In the genomic region with DNA sequence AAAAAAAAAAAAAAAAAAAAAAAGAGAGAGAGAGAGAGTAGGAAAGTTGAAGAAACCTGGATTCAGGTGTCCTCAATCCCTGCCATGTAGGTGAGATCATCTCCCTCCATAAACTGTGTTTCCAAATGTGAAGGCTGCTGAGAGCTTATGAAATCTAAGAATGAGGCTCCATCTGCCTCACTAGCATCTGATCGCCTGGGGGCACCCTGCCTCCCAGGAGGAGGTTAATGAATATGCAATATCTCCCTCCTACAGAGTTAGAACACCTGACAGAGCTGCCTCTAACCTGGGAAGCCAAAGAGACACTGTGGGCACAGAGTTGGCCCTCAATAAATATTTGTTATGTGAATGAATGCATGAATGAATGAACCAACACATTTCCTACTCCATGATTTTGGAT, we compare ENCODE assay signal across 14 cellular contexts. TPM values are rescaled to one million over a fixed set of nuclear protein-coding genes. Genes with fewer than 3 reads are reported as not detected.
DNase-seq lines count a peak whose midpoint lies in the region; ATAC-seq and TF ChIP-seq lines count a peak whose summit lies in the region.
"Had no signal": no experiment of that assay in that cellular context is flagged by ENCODE, and none has a peak within 500 bp of the region (broad histone marks: within the 10 kb centered on the region; RNA-seq: fewer than 3 reads in every experiment).

No MANE protein-coding gene starts in this region.

- no peaks in the 10 kb centered on the region for H3K9me2 ChIP-seq in PC-3 (replicated peaks; ENCODE audit: low read length)

- H3K9me3 ChIP-seq in HEK293 (ENCODE audit: control insufficient read depth, insufficient read depth, low read depth, low read length), result no peaks in the 10 kb centered on the region
- H3K9me3 ChIP-seq in PC-3 (ENCODE audit: low read length), result no peaks in the 10 kb centered on the region
- H3K9me3 ChIP-seq in BE2C, result no peaks in the 10 kb centered on the region
- H3K9me3 ChIP-seq: esophagus muscularis mucosa had no signal

- H2AFZ ChIP-seq in PC-3 (ENCODE audit: low read length), result no peak overlapping the region

- intact Hi-C loops in PC-3 (cut with micrococcal nuclease), result no loop called here

- H3K9ac ChIP-seq in PC-3 (ENCODE audit: low read length), result no peak overlapping the region

- no peak for ATAC-seq in PC-3
- ATAC-seq: activated CD8-positive, alpha-beta T cell treated with anti-CD3 and anti-CD28 coated beads for 36 hours; left lobe of liver; stimulated activated naive B cell treated with anti-CD40 and anti-IgM and Interleukin-4, amounts not matched to agents 10 μg/mL and 1 μg/mL and 100 μg/mL, for 72 hours had no signal

- no TSS peak for BruUV-seq in PC-3 (replicated peaks; lab: Mats Ljungman, UMichigan)

- peak; percentile 28 for TF ChIP-seq CTCF in GM12864 (IDR thresholded peaks at IDR 0.05; ENCODE audit: low read depth, low read length, missing control alignments)
- TF ChIP-seq CTCF in HEK293 (tag by site-specific recombination; IDR thresholded peaks at IDR 0.05), result no peak
- TF ChIP-seq CTCF in PC-3 (conservative IDR thresholded peaks at IDR 0.05; ENCODE audit: low read depth, low read length), result no peak
- TF ChIP-seq CTCF in BE2C (IDR thresholded peaks at IDR 0.05; ENCODE audit: low read depth, low read length), result no peak

- no peak overlapping the region for H3K4me2 ChIP-seq in PC-3 (ENCODE audit: low read length)

- H3K4me1 ChIP-seq in HEK293 (ENCODE audit: control insufficient read depth, insufficient read depth, low read length), result no peaks in the 10 kb centered on the region
- H3K4me1 ChIP-seq in PC-3 (ENCODE audit: insufficient read depth, low read length), result no peaks in the 10 kb centered on the region
- H3K4me1 ChIP-seq in BE2C, result no peaks in the 10 kb centered on the region
- H3K4me1 ChIP-seq: esophagus muscularis mucosa had no signal

- H3K27me3 ChIP-seq in PC-3 (ENCODE audit: low read length) (0 out of 2 replicates have a peak, but pooled peaks cover 3% of the 10 kb centered on the region), BE2C (no peaks in the 10 kb centered on the region)
- H3K27me3 ChIP-seq: esophagus muscularis mucosa had no signal

- no peaks in the 10 kb centered on the region for H3K79me2 ChIP-seq in PC-3 (ENCODE audit: low read length)

- no peak overlapping the region for H3K4me3 ChIP-seq in GM12864 (ENCODE audit: low read depth, low read length)
- no peak overlapping the region for H3K4me3 ChIP-seq in HEK293 (ENCODE audit: low read depth, low read length)
- H3K4me3 ChIP-seq in PC-3 (ENCODE audit: low read length), result no peak overlapping the region
- no peak overlapping the region for H3K4me3 ChIP-seq in BE2C (ENCODE audit: low read depth, low read length)
- H3K4me3 ChIP-seq: esophagus muscularis mucosa, skin epidermis had no signal

- no peak for DNase-seq in GM12864 (ENCODE audit: low read depth)
- peak; percentile 20 for DNase-seq in PC-3
- DNase-seq in iPS-NIHi11 (ENCODE audit: low spot score), result peak; percentile 27
- no peak for DNase-seq in superior temporal gyrus (ENCODE audit: extremely low spot score)
- no peak for DNase-seq in BE2C
- DNase-seq in NCI-H446 (lab: John Stamatoyannopoulos, UW), result no peak
- DNase-seq: activated CD8-positive, alpha-beta T cell treated with anti-CD3 and anti-CD28 coated beads for 36 hours; activated effector memory CD4-positive, alpha-beta T cell treated with Interleukin-2 at 50 U/mL for 16 hours; NCI-H1930; stimulated activated naive B cell treated with anti-CD40 and anti-IgM and Interleukin-4, amounts not matched to agents 10 μg/mL and 1 μg/mL and 100 μg/mL, for 72 hours had no signal

- CTCF ChIA-PET in HEK293 (lab: Yijun Ruan, JAX), result interaction anchor here (0.6 kb wide), 1 partner anchor 144 kb away, joined by 3 read pairs; no protein-coding TSS in a partner anchor
- CTCF ChIA-PET in PC-3 (lab: Charles Lee), result no interaction called here

- H3K27ac ChIP-seq in HEK293 (ENCODE audit: extremely low read depth, low read depth, low read length) (no peak overlapping the region), PC-3 (ENCODE audit: low read length) (no peak overlapping the region)
- H3K27ac ChIP-seq: esophagus muscularis mucosa, skin epidermis had no signal

- POLR2A ChIA-PET in HEK293 (lab: Yijun Ruan, JAX), result no interaction called here
- POLR2A ChIA-PET in PC-3 (lab: Charles Lee; ENCODE audit: unreplicated experiment), result no interaction called here

- H4K20me1 ChIP-seq in PC-3 (ENCODE audit: low read length), result no peaks in the 10 kb centered on the region

- no peaks in the 10 kb centered on the region for H3K36me3 ChIP-seq in HEK293 (ENCODE audit: control insufficient read depth in 2 of 2, insufficient read depth in 1 of 2, low read length in 2 of 2)
- no peaks in the 10 kb centered on the region for H3K36me3 ChIP-seq in PC-3 (ENCODE audit: low read depth, low read length)
- no peaks in the 10 kb centered on the region for H3K36me3 ChIP-seq in BE2C
- H3K36me3 ChIP-seq: esophagus muscularis mucosa had no signal

- H3F3A ChIP-seq in PC-3 (ENCODE audit: low read length, unreplicated experiment), result no peaks in the 10 kb centered on the region

TF ChIP-seq in HEK293, 187 proteins besides CTCF, POLR2A, EP300 and RAD21:
- TF ChIP-seq ZXDB (tag by site-specific recombination; IDR thresholded peaks at IDR 0.05), result no peak
- TF ChIP-seq, protein P1, sequence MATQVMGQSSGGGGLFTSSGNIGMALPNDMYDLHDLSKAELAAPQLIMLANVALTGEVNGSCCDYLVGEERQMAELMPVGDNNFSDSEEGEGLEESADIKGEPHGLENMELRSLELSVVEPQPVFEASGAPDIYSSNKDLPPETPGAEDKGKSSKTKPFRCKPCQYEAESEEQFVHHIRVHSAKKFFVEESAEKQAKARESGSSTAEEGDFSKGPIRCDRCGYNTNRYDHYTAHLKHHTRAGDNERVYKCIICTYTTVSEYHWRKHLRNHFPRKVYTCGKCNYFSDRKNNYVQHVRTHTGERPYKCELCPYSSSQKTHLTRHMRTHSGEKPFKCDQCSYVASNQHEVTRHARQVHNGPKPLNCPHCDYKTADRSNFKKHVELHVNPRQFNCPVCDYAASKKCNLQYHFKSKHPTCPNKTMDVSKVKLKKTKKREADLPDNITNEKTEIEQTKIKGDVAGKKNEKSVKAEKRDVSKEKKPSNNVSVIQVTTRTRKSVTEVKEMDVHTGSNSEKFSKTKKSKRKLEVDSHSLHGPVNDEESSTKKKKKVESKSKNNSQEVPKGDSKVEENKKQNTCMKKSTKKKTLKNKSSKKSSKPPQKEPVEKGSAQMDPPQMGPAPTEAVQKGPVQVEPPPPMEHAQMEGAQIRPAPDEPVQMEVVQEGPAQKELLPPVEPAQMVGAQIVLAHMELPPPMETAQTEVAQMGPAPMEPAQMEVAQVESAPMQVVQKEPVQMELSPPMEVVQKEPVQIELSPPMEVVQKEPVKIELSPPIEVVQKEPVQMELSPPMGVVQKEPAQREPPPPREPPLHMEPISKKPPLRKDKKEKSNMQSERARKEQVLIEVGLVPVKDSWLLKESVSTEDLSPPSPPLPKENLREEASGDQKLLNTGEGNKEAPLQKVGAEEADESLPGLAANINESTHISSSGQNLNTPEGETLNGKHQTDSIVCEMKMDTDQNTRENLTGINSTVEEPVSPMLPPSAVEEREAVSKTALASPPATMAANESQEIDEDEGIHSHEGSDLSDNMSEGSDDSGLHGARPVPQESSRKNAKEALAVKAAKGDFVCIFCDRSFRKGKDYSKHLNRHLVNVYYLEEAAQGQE (tag by site-specific recombination; IDR thresholded peaks at IDR 0.05), result no peak
- TF ChIP-seq BCL11A (tag by site-specific recombination; IDR thresholded peaks at IDR 0.05; ENCODE audit: low read depth), result no peak
- TF ChIP-seq GLIS1 (tag by site-specific recombination; IDR thresholded peaks at IDR 0.05), result peak; percentile 72
- TF ChIP-seq ZNF223 (tag by site-specific recombination; IDR thresholded peaks at IDR 0.05), result no peak

RNA-seq across cellular contexts. Expression of a gene that starts 23.8 kb away (rescaled TPM):
- total RNA-seq in PC-3 (2014; rRNA removed), result 18.1 and 23.3 TPM in 2 replicates
- 12.6 TPM for polyA plus RNA-seq in BE2C (2012; ENCODE audit: insufficient read depth, insufficient read length, low read depth)

Comparison
In these comparisons a context has a peak if more than half of its experiments do, and no peak if none do; other contexts are left out.
1. DNase-seq: peak in PC-3 (single experiment) and iPS-NIHi11 (single experiment); none in GM12864 (single experiment), superior temporal gyrus (single experiment), BE2C (single experiment) and NCI-H446 (0 of 2).